In the genomic region with DNA sequence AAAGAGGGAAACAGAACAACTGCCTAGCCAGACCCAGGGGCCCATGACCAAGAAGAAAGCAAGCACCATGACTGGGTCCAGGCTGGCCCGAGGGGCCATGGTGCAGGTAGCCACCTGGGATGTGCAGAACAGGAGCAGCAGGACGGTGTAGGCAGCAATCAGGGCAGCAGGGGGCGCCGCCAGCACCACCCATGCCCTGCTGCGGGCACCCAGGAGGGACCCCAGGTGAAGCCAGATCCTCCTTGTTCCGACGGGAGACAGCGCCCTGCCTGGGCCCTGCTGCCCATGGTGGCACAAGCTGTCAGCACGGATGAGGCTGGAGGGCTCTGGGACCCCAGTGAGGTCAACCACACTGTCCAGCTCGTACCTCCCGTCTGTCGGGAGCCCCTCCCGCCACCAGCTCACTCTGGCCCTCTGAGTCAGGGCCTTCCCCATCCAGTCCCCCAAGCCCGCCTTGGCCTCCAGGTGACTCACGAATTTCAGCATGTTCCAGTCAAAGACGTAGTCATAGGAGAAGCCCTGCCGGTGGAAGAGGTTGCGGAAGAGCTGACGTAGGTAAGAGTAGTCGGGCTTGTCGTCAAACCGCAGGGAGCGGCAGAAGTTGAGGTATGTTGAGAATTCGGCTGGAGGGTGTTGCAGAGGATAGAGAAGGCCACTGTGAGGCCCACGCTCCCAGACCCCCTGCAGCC, we compare ENCODE assay signal across 1 cellular context.
TF ChIP-seq lines count a peak whose summit lies in the region.

No MANE protein-coding gene starts in this region.

TF ChIP-seq in H1, 55 proteins besides CTCF, POLR2A, EP300 and RAD21:
- no peak for TF ChIP-seq SUZ12 (IDR thresholded peaks at IDR 0.05; ENCODE audit: low read length)
- 0 out of 2 replicates have a peak, but pooled peaks have one; percentile 14 for TF ChIP-seq POLR2AphosphoS5 (IDR thresholded peaks at IDR 0.05; ENCODE audit: low read depth, low read length)
